In the genomic region with DNA sequence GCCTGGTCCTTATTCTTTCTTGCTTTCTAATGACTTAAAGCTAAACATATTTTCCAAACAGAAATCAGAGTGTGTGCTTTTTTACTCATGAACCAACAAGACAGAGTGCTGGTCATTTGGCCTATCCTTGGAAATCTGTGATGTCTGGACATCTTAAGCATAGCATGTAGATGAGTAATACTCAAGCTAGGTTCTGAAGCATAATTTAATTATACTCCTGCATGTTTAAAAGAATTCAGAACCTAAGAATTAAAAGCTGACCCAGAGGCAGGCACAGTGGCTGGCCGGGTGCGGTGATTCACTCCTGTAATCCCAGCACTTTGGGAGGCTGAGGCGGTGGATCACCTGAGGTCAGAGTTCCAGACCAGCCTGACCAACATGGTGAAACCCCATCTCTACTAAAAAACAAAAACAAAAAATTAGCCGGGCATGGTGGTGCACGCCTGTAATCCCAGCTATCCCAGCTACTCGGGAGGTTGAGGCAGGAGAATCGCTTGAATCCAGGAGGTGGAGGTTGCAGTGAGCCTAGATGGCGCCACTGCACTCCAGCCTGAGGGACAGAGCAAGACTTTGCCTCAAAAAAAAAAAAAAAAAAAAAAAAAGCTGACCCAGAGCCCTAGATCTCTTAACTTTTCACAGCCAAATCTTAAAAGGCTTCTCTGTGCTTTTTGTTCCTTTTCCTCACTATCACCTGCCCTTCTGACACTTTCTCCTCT, we compare ENCODE assay signal across 11 cellular contexts. TPM values are rescaled to one million over a fixed set of nuclear protein-coding genes. Genes with fewer than 3 reads are reported as not detected.
DNase-seq lines count a peak whose midpoint lies in the region; ATAC-seq and TF ChIP-seq lines count a peak whose summit lies in the region.
"Had no signal": no experiment of that assay in that cellular context is flagged by ENCODE, and none has a peak within 500 bp of the region (broad histone marks: within the 10 kb centered on the region; RNA-seq: fewer than 3 reads in every experiment).

No MANE protein-coding gene starts in this region.

- H3K9me3 ChIP-seq in right lobe of liver: no peaks in the 10 kb centered on the region

- 40% methylated on average over 1 of the region's 8 CpGs for WGBS in right lobe of liver (ENCODE audit: insufficient coverage, low coverage, low lambda C conversion rate, missing lambda C conversion rate)

- H3K36me3 ChIP-seq in right lobe of liver: no peaks in the 10 kb centered on the region

- peak overlapping the region; percentile 28; the same call in 1 of the 2 replicates for H3K4me3 Mint-ChIP-seq in HFFc6

- intact Hi-C loops in right lobe of liver (cut with DNase I): no loop called here

- peaks cover 26% of the 10 kb centered on the region for H3K4me1 Mint-ChIP-seq in HFFc6 (ENCODE audit: low read depth)

- DNase-seq in DMS53 (lab: John Stamatoyannopoulos, UW) (peak; percentile 7), DMS53 treated with DMSO at 0.1 percent for 48 hours (lab: John Stamatoyannopoulos, UW; ENCODE audit: unreplicated experiment) (no peak), HFFc6 (peak; percentile 86), astrocyte of the cerebellum (ENCODE audit: low read depth) (no peak), right lobe of liver (no peak), superior temporal gyrus (ENCODE audit: extremely low spot score) (no peak)
- DNase-seq: 8988T had no signal

- H3K4me1 ChIP-seq in right lobe of liver: peaks cover 0 to 29% (median 13%) of the 10 kb centered on the region in 4 donors

- in situ Hi-C loops in astrocyte of the cerebellum (cut with HindIII; ENCODE audit: low sequenced_read_pairs): no loop called here

- peaks cover 6% of the 10 kb centered on the region; the same call in 1 of the 2 replicates for H3K36me3 Mint-ChIP-seq in HFFc6 (ENCODE audit: low read depth)

- H3K27me3 Mint-ChIP-seq in HFFc6 (ENCODE audit: insufficient read depth): no peaks in the 10 kb centered on the region; the same call in 1 of the 2 replicates

- H3K27ac Mint-ChIP-seq in HFFc6: peak overlapping the region; percentile 66

- H3K9me3 Mint-ChIP-seq in HFFc6: no peaks in the 10 kb centered on the region

- no peak for TF ChIP-seq POLR2A in right lobe of liver (IDR thresholded peaks at IDR 0.05)

- ATAC-seq in right lobe of liver (no peak), HG03025 (IDR thresholded peaks at IDR 0.05; ENCODE audit: low FRiP score, unreplicated experiment) (no peak), HG03469 (IDR thresholded peaks at IDR 0.05; ENCODE audit: unreplicated experiment) (no peak)
- ATAC-seq: sciatic nerve had no signal

- peak; percentile 74 for TF ChIP-seq CTCF in HFFc6 (IDR thresholded peaks at IDR 0.05)
- peak; percentile 39 for TF ChIP-seq CTCF in astrocyte of the cerebellum (IDR thresholded peaks at IDR 0.05; ENCODE audit: low read depth, low read length, missing control alignments)
- TF ChIP-seq CTCF in right lobe of liver (IDR thresholded peaks at IDR 0.05): peak in 3 of 4 donors; percentile 25 to 32 (median 31)

- H3K27ac ChIP-seq in right lobe of liver: no peak overlapping the region

- H3K4me3 ChIP-seq in astrocyte of the cerebellum (ENCODE audit: low read depth, low read length) (no peak overlapping the region), right lobe of liver (no peak overlapping the region)
- H3K4me3 ChIP-seq: lung had no signal

- no peaks in the 10 kb centered on the region for H3K27me3 ChIP-seq in right lobe of liver

RNA-seq across cellular contexts. Expression of gene TJP2, which starts 16.2 kb away (rescaled TPM):
- total RNA-seq in HFFc6 (2021; fragmentation: NEBNext Ultra II Directional; extraction: Animal tissue kit (Norgen Biotek cat#: 25700)): 10 to 100 TPM; 25.3 to 50.4 (median 45.4) TPM
- 100 to 1,000 TPM in 1 of 6 experiments, 10 to 100 TPM in 5; 62.0 to 129 (median 81.7) TPM for total RNA-seq in right lobe of liver

Comparison
In these comparisons a context has a peak if more than half of its experiments do, and no peak if none do; other contexts are left out.
1. DNase-seq: peak in DMS53 (single experiment) and HFFc6 (single experiment); none in DMS53 treated with DMSO at 0.1 percent for 48 hours (single experiment), astrocyte of the cerebellum (single experiment), right lobe of liver (0 of 3) and superior temporal gyrus (single experiment).
2. Peak in every context shown above with its lines, with median percentiles within 50 percentile points of each other: CTCF ChIP-seq.